8 cellular contexts compared by ENCODE assay signal in the genomic region with DNA sequence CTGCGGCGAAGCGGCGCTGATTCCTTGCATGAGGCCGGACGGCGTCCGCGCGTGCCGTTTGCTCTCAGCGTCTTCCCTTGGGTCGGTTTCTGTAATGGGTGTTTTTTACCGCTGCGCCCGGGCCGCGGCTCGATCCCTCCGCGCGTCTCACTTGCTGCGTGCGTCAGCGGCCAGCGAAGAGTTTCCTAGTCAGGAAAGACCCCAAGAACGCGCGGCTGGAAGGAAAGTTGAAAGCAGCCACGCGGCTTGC.
DNase-seq lines count a peak whose midpoint lies in the region; ATAC-seq and TF ChIP-seq lines count a peak whose summit lies in the region.

No MANE protein-coding gene starts in this region.

- H3K9me3 Mint-ChIP-seq in brain = peaks cover 0 to 5% (median 3%) of the 10 kb centered on the region in 5 experiments

- TF ChIP-seq CTCF in brain (conservative IDR thresholded peaks at IDR 0.05) = no peak

- peak overlapping the region in 1 of 5 experiments; percentile 91 for H3K27ac Mint-ChIP-seq in brain

- peaks cover 88% of the 10 kb centered on the region for H3K27me3 Mint-ChIP-seq in brain

- DNase-seq in NCI-H2227 (lab: John Stamatoyannopoulos, UW; ENCODE audit: unreplicated experiment) (peak; percentile 55), NCI-H2227 treated with DMSO at 0.1 percent for 48 hours (lab: John Stamatoyannopoulos, UW) (no peak), T follicular helper cell (ENCODE audit: low read depth) (peak; percentile 33), kidney glomerular epithelial cell (lab: John Stamatoyannopoulos, UW) (peak; percentile 4)
- DNase-seq in stimulated activated CD4-positive, alpha-beta T cell treated with anti-CD3 and anti-CD28 coated beads, Interleukin-4, amount 100 ng/mL, for 48 hours (ENCODE audit: low read depth in 2 of 2) = peak; percentile 35 to 46

- H3K36me3 Mint-ChIP-seq in brain = no peaks in the 10 kb centered on the region

- ATAC-seq in HG03558 (IDR thresholded peaks at IDR 0.05; ENCODE audit: extremely low read depth, unreplicated experiment) = peak; percentile 2
- no peak for ATAC-seq in HG03135 (IDR thresholded peaks at IDR 0.05; ENCODE audit: unreplicated experiment)

- H3K4me1 Mint-ChIP-seq in brain = peaks cover 22% of the 10 kb centered on the region

- H3K4me3 Mint-ChIP-seq in brain = peak overlapping the region; percentile 86 to 94 (median 89)
